9 cellular contexts compared by ENCODE assay signal in the genomic region with DNA sequence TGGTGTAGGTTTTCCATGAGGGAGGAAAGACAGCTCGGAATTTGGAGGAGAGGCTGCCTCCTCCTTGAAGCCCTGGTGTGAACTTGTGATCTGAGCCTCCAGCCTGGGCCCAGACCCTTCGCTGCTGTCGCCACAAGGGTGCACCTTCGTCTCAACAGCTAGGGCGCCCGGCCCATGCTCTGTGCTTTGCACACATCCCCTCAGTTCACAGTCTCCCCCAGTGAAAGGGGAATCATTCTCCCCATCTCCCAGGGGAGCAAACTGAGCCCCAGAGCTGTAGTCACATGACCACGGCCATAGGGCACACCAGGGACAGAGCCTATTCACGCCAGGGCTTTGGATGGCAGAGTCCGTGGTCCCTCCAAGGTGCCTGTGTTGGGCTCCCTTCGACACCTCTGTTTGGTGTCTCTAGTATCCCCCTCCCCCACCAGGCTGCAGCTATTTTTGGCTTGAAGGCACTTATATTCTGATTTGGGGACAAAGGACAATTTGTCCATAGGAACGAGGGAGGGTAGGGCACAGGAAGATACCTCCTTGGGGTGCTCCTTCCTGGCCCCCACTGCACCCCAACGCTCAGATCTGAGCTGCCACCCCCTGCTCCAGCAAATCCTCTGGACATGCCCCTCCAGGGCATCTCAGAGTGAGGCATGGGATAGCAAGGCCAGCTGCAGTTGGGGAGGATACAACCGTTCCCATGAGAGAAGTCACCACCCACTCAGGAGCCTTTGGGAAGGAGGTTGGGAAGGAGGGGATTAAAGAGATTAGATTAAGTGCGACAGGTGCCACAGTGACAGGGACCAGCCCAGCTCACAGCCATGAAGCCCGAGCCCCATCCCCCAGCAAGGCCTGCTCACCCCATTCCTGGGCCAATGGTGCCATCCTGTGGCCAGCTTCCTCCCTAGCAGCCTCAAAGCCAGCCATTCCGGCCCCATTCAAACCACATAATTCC. TPM values are rescaled to one million over a fixed set of nuclear protein-coding genes. Genes with fewer than 3 reads are reported as not detected.
DNase-seq lines count a peak whose midpoint lies in the region; ATAC-seq and TF ChIP-seq lines count a peak whose summit lies in the region.
"Had no signal": no experiment of that assay in that cellular context is flagged by ENCODE, and none has a peak within 500 bp of the region (broad histone marks: within the 10 kb centered on the region; RNA-seq: fewer than 3 reads in every experiment).

No MANE protein-coding gene starts in this region.

- DNase-seq in ACHN, result peak; percentile 53
- DNase-seq in NCI-H2171 (lab: John Stamatoyannopoulos, UW), result peak; percentile 83
- peak; percentile 62 for DNase-seq in activated B cell treated with CpG ODN at 0.5 μM for 24 hours
- peak; percentile 31 to 33 for DNase-seq in central memory CD8-positive, alpha-beta T cell (ENCODE audit: low spot score in 2 of 2)
- peak; percentile 32 for DNase-seq in kidney glomerular epithelial cell (lab: John Stamatoyannopoulos, UW)
- DNase-seq in stimulated activated CD4-positive, alpha-beta T cell treated with anti-CD3 and anti-CD28 coated beads, Interleukin-4, amount 100 ng/mL, for 1 hour, result peak; percentile 64

- H3K36me3 Mint-ChIP-seq in activated B cell treated with CpG ODN at 0.5 μM for 24 hours (ENCODE audit: low read depth), result no peaks in the 10 kb centered on the region
- no peaks in the 10 kb centered on the region for H3K36me3 Mint-ChIP-seq in central memory CD8-positive, alpha-beta T cell (ENCODE audit: insufficient read depth)

- H3K4me1 Mint-ChIP-seq in activated B cell treated with CpG ODN at 0.5 μM for 24 hours, result peaks cover 4% of the 10 kb centered on the region
- H3K4me1 Mint-ChIP-seq in central memory CD8-positive, alpha-beta T cell, result peaks cover 7% of the 10 kb centered on the region

- H3K27me3 Mint-ChIP-seq in activated B cell treated with CpG ODN at 0.5 μM for 24 hours, result peaks cover 26% of the 10 kb centered on the region
- peaks cover 48% of the 10 kb centered on the region for H3K27me3 Mint-ChIP-seq in central memory CD8-positive, alpha-beta T cell

- in situ Hi-C loops in ACHN (cut with HindIII; ENCODE audit: low pct_ligation_motif_present, low pct_unique_long_range_greater_than_20kb, low sequenced_read_pairs), result no loop called here

- H3K4me3 Mint-ChIP-seq in activated B cell treated with CpG ODN at 0.5 μM for 24 hours, result no peak overlapping the region
- H3K4me3 Mint-ChIP-seq in central memory CD8-positive, alpha-beta T cell, result no peak overlapping the region

- POLR2A ChIA-PET in activated B cell treated with CpG ODN at 0.5 μM for 24 hours (lab: Charles Lee), result no interaction called here

- no peaks in the 10 kb centered on the region for H3K9me3 Mint-ChIP-seq in activated B cell treated with CpG ODN at 0.5 μM for 24 hours
- no peaks in the 10 kb centered on the region for H3K9me3 Mint-ChIP-seq in central memory CD8-positive, alpha-beta T cell

- TF ChIP-seq CTCF in activated B cell treated with CpG ODN at 0.5 μM for 24 hours (IDR thresholded peaks at IDR 0.05), result no peak

- no peak overlapping the region for H3K27ac Mint-ChIP-seq in activated B cell treated with CpG ODN at 0.5 μM for 24 hours
- no peak overlapping the region for H3K27ac Mint-ChIP-seq in central memory CD8-positive, alpha-beta T cell (ENCODE audit: low read depth)

- intact Hi-C loops in activated B cell treated with CpG ODN at 0.5 μM for 24 hours (cut with micrococcal nuclease), result loop anchor here (1.0 to 5.0 kb wide), 5 partner anchors 327 to 1922 kb away; a partner anchor contains a TSS

- peak; percentile 50 for ATAC-seq in GM18498 (IDR thresholded peaks at IDR 0.05; ENCODE audit: unreplicated experiment)
- peak; percentile 98 for ATAC-seq in activated B cell treated with CpG ODN at 0.5 μM for 24 hours (ENCODE audit: low read depth)
- ATAC-seq in central memory CD8-positive, alpha-beta T cell (replicated peaks; ENCODE audit: extremely low read depth, poor library complexity, severe bottlenecking), result no peak
- ATAC-seq in GM19467 (IDR thresholded peaks at IDR 0.05; ENCODE audit: unreplicated experiment), result no peak

- CTCF ChIA-PET in activated B cell treated with CpG ODN at 0.5 μM for 24 hours (lab: Charles Lee), result interaction anchor here (0.6 to 0.9 kb wide), 4 partner anchors 1469 to 1826 kb away, joined by 3 to 7 read pairs (median 4); a partner anchor contains a TSS

RNA-seq across cellular contexts. Expression of a gene that starts 15.7 kb away (rescaled TPM):
- 0.93 and 1.2 TPM in 2 replicates for total RNA-seq in activated B cell treated with CpG ODN at 0.5 μM for 24 hours
- total RNA-seq: pulmonary artery endothelial cell had no signal

RNA-seq across cellular contexts. Expression of a gene that starts 49.9 kb away (rescaled TPM):
- 726 and 766 TPM in 2 replicates for total RNA-seq in activated B cell treated with CpG ODN at 0.5 μM for 24 hours

Comparison
In these comparisons a context has a peak if more than half of its experiments do, and no peak if none do; other contexts are left out.
1. DNase-seq: peak in every context shown above with its lines; median percentile 83 in NCI-H2171; 64 in stimulated activated CD4-positive, alpha-beta T cell treated with anti-CD3 and anti-CD28 coated beads, Interleukin-4, amount 100 ng/mL, for 1 hour; 62 in activated B cell treated with CpG ODN at 0.5 μM for 24 hours; 53 in ACHN; 32 in central memory CD8-positive, alpha-beta T cell; 32 in kidney glomerular epithelial cell.
2. ATAC-seq: peak in GM18498 (single experiment) and activated B cell treated with CpG ODN at 0.5 μM for 24 hours (single experiment); none in central memory CD8-positive, alpha-beta T cell (single experiment) and GM19467 (single experiment).